ENCODE assay signal across 8 cellular contexts in the genomic region with DNA sequence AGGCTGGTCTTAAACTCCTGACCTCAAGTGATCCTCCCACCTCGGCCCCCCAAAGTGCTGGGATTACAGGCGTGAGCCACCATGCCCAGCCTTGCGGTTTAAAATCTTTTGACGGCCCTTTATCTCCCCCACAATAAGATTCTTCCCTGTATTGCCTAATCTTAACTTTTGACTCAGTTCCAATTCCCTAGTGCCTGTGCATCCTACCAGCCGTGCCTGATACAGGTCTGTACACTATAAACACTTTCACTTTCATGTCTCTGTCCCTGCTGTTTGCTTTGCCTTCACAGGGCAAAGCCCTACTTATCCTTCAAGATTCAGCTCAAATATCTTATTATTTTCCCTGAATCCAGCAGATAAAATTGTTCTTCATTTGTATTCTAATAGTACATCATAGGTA.
DNase-seq lines count a peak whose midpoint lies in the region; ATAC-seq, FAIRE-seq and TF ChIP-seq lines count a peak whose summit lies in the region.

No MANE protein-coding gene starts in this region.

- H3K27ac ChIP-seq in AG04450 (ENCODE audit: low read depth, low read length) (no peak overlapping the region), kidney (ENCODE audit: low read depth in 2 of 2, low read length in 2 of 2) (no peak overlapping the region)

- H3K4me3 ChIP-seq in AG04450 (ENCODE audit: low read depth, low read length) (no peak overlapping the region), fibroblast of villous mesenchyme (ENCODE audit: low read depth, low read length) (no peak overlapping the region), kidney (ENCODE audit: low read length in 2 of 2) (no peak overlapping the region)

- CTCF ChIA-PET in AG04450 (lab: Charles Lee) = no interaction called here

- H3K36me3 ChIP-seq in kidney (ENCODE audit: control insufficient read depth in 1 of 2, insufficient read depth in 2 of 2, low read length in 2 of 2) = peaks cover 0 to 3% of the 10 kb centered on the region in 2 donors

- H3K9me3 ChIP-seq in AG04450 (ENCODE audit: control insufficient read depth, insufficient read depth, low read length) (no peaks in the 10 kb centered on the region), kidney (ENCODE audit: control insufficient read depth in 1 of 2, low read length in 2 of 2) (no peaks in the 10 kb centered on the region)

- H3K4me1 ChIP-seq in kidney (ENCODE audit: control insufficient read depth in 1 of 2, insufficient read depth in 1 of 2, low read depth in 1 of 2, low read length in 2 of 2) = no peaks in the 10 kb centered on the region

- peak; percentile 60 for ATAC-seq in GM19397 (IDR thresholded peaks at IDR 0.05; ENCODE audit: unreplicated experiment)

- no peaks in the 10 kb centered on the region for H3K27me3 ChIP-seq in AG04450 (ENCODE audit: control insufficient read depth, insufficient read depth, low read length)

- no peak for TF ChIP-seq CTCF in AG04450 (IDR thresholded peaks at IDR 0.05; ENCODE audit: low read depth, low read length)
- no peak for TF ChIP-seq CTCF in fibroblast of villous mesenchyme (IDR thresholded peaks at IDR 0.05; ENCODE audit: insufficient read depth, low read depth, low read length)
- no peak for TF ChIP-seq CTCF in kidney (IDR thresholded peaks at IDR 0.05; ENCODE audit: borderline replicate concordance, extremely low read depth, insufficient read depth)

- peak; percentile 1 for DNase-seq in AG04450 (ENCODE audit: low read depth, low spot score)
- peak; percentile 37 for DNase-seq in M059J (ENCODE audit: low read depth)
- peak; percentile 82 for DNase-seq in fibroblast of villous mesenchyme (ENCODE audit: low read depth)
- no peak for DNase-seq in activated T-cell treated with anti-CD3 and anti-CD28 coated beads for 4 hours
- no peak for DNase-seq in NCI-H2081 treated with DMSO at 0.1 percent for 48 hours (lab: John Stamatoyannopoulos, UW)
- DNase-seq in Kasumi-1 (lab: John Stamatoyannopoulos, UW) = no peak
- DNase-seq in kidney = no peak

- no peak for FAIRE-seq in kidney (lab: Jason Lieb, UNC)

- intact Hi-C loops in kidney (cut with DNase I) = no loop called here

- POLR2A ChIA-PET in AG04450 (lab: Yijun Ruan, JAX) = no interaction called here

- no peak overlapping the region for H3K9ac ChIP-seq in kidney (ENCODE audit: low read length in 2 of 2)

Comparison
In these comparisons a context has a peak if more than half of its experiments do, and no peak if none do; other contexts are left out.
1. DNase-seq: peak in AG04450 (single experiment), M059J (single experiment) and fibroblast of villous mesenchyme (single experiment); none in activated T-cell treated with anti-CD3 and anti-CD28 coated beads for 4 hours (single experiment), NCI-H2081 treated with DMSO at 0.1 percent for 48 hours (single experiment), Kasumi-1 (0 of 2) and kidney (single experiment).